8 cellular contexts compared by ENCODE assay signal in genomic region chr17:76263896-76264295, GRCh38. TPM values are rescaled to one million over a fixed set of nuclear protein-coding genes. Genes with fewer than 3 reads are reported as not detected.
DNase-seq lines count a peak whose midpoint lies in the region; ATAC-seq, FAIRE-seq and TF ChIP-seq lines count a peak whose summit lies in the region.

No MANE protein-coding gene starts in this region.

- no peaks in the 10 kb centered on the region for H3K27me3 ChIP-seq in DND-41 (ENCODE audit: insufficient read depth, low read length, poor library complexity)
- no peaks in the 10 kb centered on the region for H3K27me3 ChIP-seq in Panc1 (ENCODE audit: control insufficient read depth, insufficient read depth, low read length)
- H3K27me3 ChIP-seq in endothelial cell of umbilical vein (ENCODE audit: control insufficient read depth in 2 of 2, insufficient read depth in 2 of 2, low read length in 2 of 2) = no peaks in the 10 kb centered on the region
- H3K27me3 ChIP-seq in sigmoid colon = no peaks in the 10 kb centered on the region

- POLR2A ChIA-PET in Panc1 (lab: Charles Lee) = interaction anchor here (1.0 kb wide), 1 partner anchor 17 kb away, joined by 3 read pairs; no protein-coding TSS in a partner anchor
- POLR2A ChIA-PET in endothelial cell of umbilical vein (lab: Charles Lee) = no interaction called here

- no peaks in the 10 kb centered on the region for H3K9me1 ChIP-seq in endothelial cell of umbilical vein (replicated peaks; ENCODE audit: control insufficient read depth, extremely low read depth, insufficient read depth, low read length)

- TF ChIP-seq POLR2A in endothelial cell of umbilical vein (IDR thresholded peaks at IDR 0.05; ENCODE audit: low read depth, low read length) (no peak), sigmoid colon (IDR thresholded peaks at IDR 0.05) (no peak)

- H3K9me3 ChIP-seq in DND-41 (ENCODE audit: insufficient read depth, low read length, severe bottlenecking) (no peaks in the 10 kb centered on the region), Panc1 (ENCODE audit: control insufficient read depth, insufficient read depth, low read depth, low read length) (no peaks in the 10 kb centered on the region), endothelial cell of umbilical vein (replicated peaks; ENCODE audit: control insufficient read depth, insufficient read depth, low read length) (no peaks in the 10 kb centered on the region), sigmoid colon (no peaks in the 10 kb centered on the region)

- no peak for DNase-seq in DND-41
- no peak for DNase-seq in Panc1 (ENCODE audit: low read depth, low spot score)
- no peak for DNase-seq in endothelial cell of umbilical vein (ENCODE audit: low read depth, low spot score)
- DNase-seq in sigmoid colon = no peak
- no peak for DNase-seq in NCI-H1694 (lab: John Stamatoyannopoulos, UW)
- no peak for DNase-seq in urothelium cell line (ENCODE audit: low spot score)

- BruUV-seq in Panc1 (replicated peaks; lab: Mats Ljungman, UMichigan) (no TSS peak), endothelial cell of umbilical vein (replicated peaks; lab: Mats Ljungman, UMichigan) (no TSS peak)

- H3K4me3 ChIP-seq in DND-41 (ENCODE audit: low read depth in 1 of 2, low read length in 2 of 2) (no peak overlapping the region), Panc1 (ENCODE audit: low read depth in 2 of 2, low read length in 2 of 2) (no peak overlapping the region), endothelial cell of umbilical vein (replicated peaks in 1 of 3; ENCODE audit: insufficient read depth in 1 of 3, low read depth in 1 of 3, low read length in 3 of 3) (no peak overlapping the region), sigmoid colon (no peak overlapping the region)

- 87 to 93% methylated on average over 5 of the region's 5 CpGs for WGBS in sigmoid colon, 2 donors

- H3K9ac ChIP-seq in DND-41 (ENCODE audit: low read depth, low read length) (peak overlapping the region; percentile 46), endothelial cell of umbilical vein (replicated peaks; ENCODE audit: extremely low read depth, insufficient read depth, low read length) (peak overlapping the region; percentile 80)

- H2AFZ ChIP-seq in DND-41 (ENCODE audit: low read depth, low read length) = no peak overlapping the region
- no peak overlapping the region for H2AFZ ChIP-seq in endothelial cell of umbilical vein (ENCODE audit: low read depth, low read length)

- no peak for ATAC-seq in DND-41 (ENCODE audit: insufficient read depth, low read depth)
- ATAC-seq in Panc1 = no peak
- no peak for ATAC-seq in HG03159 (IDR thresholded peaks at IDR 0.05; ENCODE audit: unreplicated experiment)
- no peak for ATAC-seq in GM18502 (IDR thresholded peaks at IDR 0.05; ENCODE audit: poor library complexity, unreplicated experiment)

- H3K79me2 ChIP-seq in DND-41 (ENCODE audit: insufficient read depth, low read length) (peaks cover 37% of the 10 kb centered on the region), endothelial cell of umbilical vein (ENCODE audit: control insufficient read depth, insufficient read depth, low read length) (peaks cover 32% of the 10 kb centered on the region)

- H3K4me2 ChIP-seq in DND-41 (ENCODE audit: insufficient read depth, low read length) (0 out of 2 replicates have a peak overlapping the region, but pooled peaks have one; percentile 60), endothelial cell of umbilical vein (ENCODE audit: insufficient read depth, low read length) (no peak overlapping the region)

- TF ChIP-seq EP300 in sigmoid colon (IDR thresholded peaks at IDR 0.05) = no peak

- peak overlapping the region; percentile 85 for H3K27ac ChIP-seq in DND-41 (ENCODE audit: low read length)
- H3K27ac ChIP-seq in Panc1 (ENCODE audit: low read length) = peak overlapping the region; percentile 92
- H3K27ac ChIP-seq in endothelial cell of umbilical vein (ENCODE audit: insufficient read depth, low read depth, low read length) = peak overlapping the region; percentile 97
- H3K27ac ChIP-seq in sigmoid colon = peak overlapping the region; percentile 59 to 91 (median 79)

- FAIRE-seq in endothelial cell of umbilical vein (lab: Jason Lieb, UNC) (peak; percentile 33), urothelium cell line (lab: Jason Lieb, UNC) (no peak)

- CTCF ChIA-PET in Panc1 (lab: Charles Lee) (interaction anchor here (0.6 to 1.5 kb wide), 2 partner anchors 16 to 143 kb away, joined by 6 to 12 read pairs; no protein-coding TSS in a partner anchor), endothelial cell of umbilical vein (lab: Charles Lee) (interaction anchor here (0.9 to 1.5 kb wide), 2 partner anchors 15 kb away, joined by 3 to 5 read pairs; no protein-coding TSS in a partner anchor)

- in situ Hi-C loops in Panc1 (cut with HindIII; ENCODE audit: low pct_unique_long_range_greater_than_20kb, low sequenced_read_pairs) = no loop called here

- dilution Hi-C loops in endothelial cell of umbilical vein (cut with MboI; ENCODE audit: extremely low pct_ligation_motif_present, low sequenced_read_pairs) = no loop called here

- H3K4me1 ChIP-seq in DND-41 (ENCODE audit: insufficient read depth, low read length) (peaks cover 45% of the 10 kb centered on the region), Panc1 (ENCODE audit: control insufficient read depth, insufficient read depth, low read length) (peaks cover 40% of the 10 kb centered on the region), endothelial cell of umbilical vein (ENCODE audit: control insufficient read depth, extremely low read depth, insufficient read depth, low read length) (peaks cover 54% of the 10 kb centered on the region), sigmoid colon (peaks cover 0 to 41% (median 35%) of the 10 kb centered on the region in 4 donors)

- intact Hi-C loops in Panc1 (cut with micrococcal nuclease; ENCODE audit: unreplicated experiment) (no loop called here), endothelial cell of umbilical vein (cut with micrococcal nuclease) (loop anchor here (2.0 to 5.0 kb wide), 2 partner anchors 23 to 142 kb away; partner anchors contain the start of gene RNF157), sigmoid colon (cut with DNase I) (no loop called here)

- H3K36me3 ChIP-seq in DND-41 (ENCODE audit: insufficient read depth, low read length) (peaks cover 33% of the 10 kb centered on the region), Panc1 (ENCODE audit: control insufficient read depth, insufficient read depth, low read length) (no peaks in the 10 kb centered on the region; the same call in 1 of the 2 replicates), endothelial cell of umbilical vein (ENCODE audit: control insufficient read depth in 2 of 2, extremely low read depth in 1 of 2, insufficient read depth in 2 of 2, low read length in 2 of 2) (no peaks in the 10 kb centered on the region), sigmoid colon (peaks cover 0 to under 1% (median under 1%) of the 10 kb centered on the region in 4 donors)

- TF ChIP-seq CTCF in DND-41 (IDR thresholded peaks at IDR 0.05; ENCODE audit: borderline replicate concordance, extremely low read depth, low read length, poor library complexity, severe bottlenecking) (no peak), Panc1 (IDR thresholded peaks at IDR 0.05) (no peak), endothelial cell of umbilical vein (IDR thresholded peaks at IDR 0.05; ENCODE audit: extremely low read depth in 1 of 2, insufficient read depth in 1 of 2, low read depth in 1 of 2, low read length in 2 of 2) (no peak), sigmoid colon (IDR thresholded peaks at IDR 0.05) (no peak)

- H4K20me1 ChIP-seq in DND-41 (ENCODE audit: insufficient read depth, low read length) = peaks cover 27% of the 10 kb centered on the region
- no peaks in the 10 kb centered on the region for H4K20me1 ChIP-seq in endothelial cell of umbilical vein (replicated peaks; ENCODE audit: control insufficient read depth, extremely low read depth, insufficient read depth, low read length)

RNA-seq across cellular contexts. Expression of gene UBALD2, which starts 1.3 kb away (rescaled TPM):
- 30.0 TPM for total RNA-seq in Panc1 (2021; ENCODE audit: unreplicated experiment)
- polyA plus RNA-seq in Panc1 (2012; ENCODE audit: insufficient read length) = 63.0 TPM
- 70.9 and 75.2 TPM in 2 replicates for total RNA-seq in endothelial cell of umbilical vein
- polyA plus RNA-seq in endothelial cell of umbilical vein = 46.9 and 83.6 TPM in 2 replicates
- 31.1 and 40.9 TPM in 2 replicates for polyA plus RNA-seq in endothelial cell of umbilical vein (2011; cell fraction: cytosol; rRNA removed)
- polyA plus RNA-seq in endothelial cell of umbilical vein (2011; cell fraction: nucleus; rRNA removed) = 22.5 and 28.4 TPM in 2 replicates
- polyA plus RNA-seq in endothelial cell of umbilical vein (2012) = 26.8 and 46.6 TPM in 2 replicates
- polyA minus RNA-seq in endothelial cell of umbilical vein = 19.4 and 22.0 TPM in 2 replicates
- polyA minus RNA-seq in endothelial cell of umbilical vein (2011; cell fraction: cytosol; rRNA and poly(A)+ RNA removed) = 25.4 TPM
- 11.6 and 31.6 TPM in 2 replicates for polyA minus RNA-seq in endothelial cell of umbilical vein (2011; cell fraction: nucleus; rRNA and poly(A)+ RNA removed)
- total RNA-seq in sigmoid colon = 10 to 100 TPM in 1 of 4 donors, 1 to 10 TPM in 3; 3.9 to 11.8 (median 6.5) TPM
- polyA plus RNA-seq in sigmoid colon = 100 to 1,000 TPM in 1 of 3 donors, 10 to 100 TPM in 2; 56.0 to 105 (median 98.7) TPM

RNA-seq across cellular contexts. Expression of gene RNF157, which starts 23.6 kb away (rescaled TPM):
- total RNA-seq in Panc1 (2021; ENCODE audit: unreplicated experiment) (4.0 TPM), endothelial cell of umbilical vein (0.48 and 0.86 TPM in 2 replicates), sigmoid colon (1 to 10 TPM; 3.1 to 9.1 (median 4.5) TPM)
- polyA plus RNA-seq in Panc1 (2012; ENCODE audit: insufficient read length) = 5.6 TPM
- polyA plus RNA-seq in endothelial cell of umbilical vein (0.07 and 0.13 TPM in 2 replicates), sigmoid colon (10 to 100 TPM in 2 of 3 donors, 1 to 10 TPM in 1; 6.0 to 29.5 (median 10.9) TPM)
- 0.13 and 0.21 TPM in 2 replicates for polyA plus RNA-seq in endothelial cell of umbilical vein (2011; cell fraction: cytosol; rRNA removed)
- 0.11 and 0.29 TPM in 2 replicates for polyA plus RNA-seq in endothelial cell of umbilical vein (2011; cell fraction: nucleus; rRNA removed)
- polyA plus RNA-seq in endothelial cell of umbilical vein (2012) = 0.20 and 0.75 TPM in 2 replicates
- polyA minus RNA-seq in endothelial cell of umbilical vein = 0.98 and 2.5 TPM in 2 replicates
- not detected for polyA minus RNA-seq in endothelial cell of umbilical vein (2011; cell fraction: cytosol; rRNA and poly(A)+ RNA removed)
- polyA minus RNA-seq in endothelial cell of umbilical vein (2011; cell fraction: nucleus; rRNA and poly(A)+ RNA removed) = 0.10 TPM in 1 of 2 replicates, not detected in the other

RNA-seq across cellular contexts. Expression of gene QRICH2, which starts 44.2 kb away (rescaled TPM):
- 0.92 TPM for total RNA-seq in Panc1 (2021; ENCODE audit: unreplicated experiment)
- polyA plus RNA-seq in Panc1 (2012; ENCODE audit: insufficient read length) = 2.1 TPM
- total RNA-seq in endothelial cell of umbilical vein = 7.2 and 9.6 TPM in 2 replicates
- polyA plus RNA-seq in endothelial cell of umbilical vein = 6.7 and 9.8 TPM in 2 replicates
- polyA plus RNA-seq in endothelial cell of umbilical vein (2011; cell fraction: cytosol; rRNA removed) = 2.0 and 3.5 TPM in 2 replicates
- polyA plus RNA-seq in endothelial cell of umbilical vein (2011; cell fraction: nucleus; rRNA removed) = 32.0 and 38.0 TPM in 2 replicates
- 2.2 and 2.7 TPM in 2 replicates for polyA plus RNA-seq in endothelial cell of umbilical vein (2012)
- 14.4 and 15.6 TPM in 2 replicates for polyA minus RNA-seq in endothelial cell of umbilical vein
- 1.5 TPM for polyA minus RNA-seq in endothelial cell of umbilical vein (2011; cell fraction: cytosol; rRNA and poly(A)+ RNA removed)
- 13.0 and 14.6 TPM in 2 replicates for polyA minus RNA-seq in endothelial cell of umbilical vein (2011; cell fraction: nucleus; rRNA and poly(A)+ RNA removed)
- total RNA-seq in sigmoid colon = 1 to 10 TPM; 2.0 to 5.0 (median 3.3) TPM
- 1 to 10 TPM in 2 of 3 donors, under 1 TPM in 1; 0.69 to 3.2 (median 1.8) TPM for polyA plus RNA-seq in sigmoid colon
